Comparison of ENCODE assay signal across 9 cellular contexts in genomic region chr2:96148410-96149217, GRCh38. TPM values are rescaled to one million over a fixed set of nuclear protein-coding genes. Genes with fewer than 3 reads are reported as not detected.
DNase-seq lines count a peak whose midpoint lies in the region; ATAC-seq and TF ChIP-seq lines count a peak whose summit lies in the region.
"Had no signal": no experiment of that assay in that cellular context is flagged by ENCODE, and none has a peak within 500 bp of the region (broad histone marks: within the 10 kb centered on the region; RNA-seq: fewer than 3 reads in every experiment).

No MANE protein-coding gene starts in this region.

- peaks cover 11% of the 10 kb centered on the region for H3K36me3 Mint-ChIP-seq in activated CD4-positive, alpha-beta T cell treated with anti-CD3 and anti-CD28 coated beads, Interleukin-2, amount 10 ng/mL, durations not matched to agents 24 days and 14 days (ENCODE audit: low read depth)

- ATAC-seq in GM18505 (IDR thresholded peaks at IDR 0.05; ENCODE audit: unreplicated experiment) (peak; percentile 33), HG02981 (IDR thresholded peaks at IDR 0.05; ENCODE audit: unreplicated experiment) (peak; percentile 36), HG03025 (IDR thresholded peaks at IDR 0.05; ENCODE audit: low FRiP score, unreplicated experiment) (no peak)

- peaks cover 59% of the 10 kb centered on the region for H3K4me1 Mint-ChIP-seq in activated CD4-positive, alpha-beta T cell treated with anti-CD3 and anti-CD28 coated beads, Interleukin-2, amount 10 ng/mL, durations not matched to agents 24 days and 14 days

- H3K4me3 Mint-ChIP-seq in activated CD4-positive, alpha-beta T cell treated with anti-CD3 and anti-CD28 coated beads, Interleukin-2, amount 10 ng/mL, durations not matched to agents 24 days and 14 days = peak overlapping the region; percentile 98
- H3K4me3 Mint-ChIP-seq: neural crest cell had no signal

- DNase-seq in NCI-H2227 treated with DMSO at 0.1 percent for 48 hours (lab: John Stamatoyannopoulos, UW) (peak; percentile 75), coronary artery (ENCODE audit: low spot score) (peak; percentile 71), mesendoderm (peak; percentile 98)
- DNase-seq in activated CD4-positive, alpha-beta T cell treated with anti-CD3 and anti-CD28 coated beads, Interleukin-2, amount 10 ng/mL, durations not matched to agents 24 days and 14 days = peak; percentile 98
- peak; percentile 98 for DNase-seq in stimulated activated CD8-positive, alpha-beta memory T cell treated with anti-CD3 and anti-CD28 coated beads, Interleukin-4, amount 100 ng/mL, for 48 hours

- no peak overlapping the region for H2BK120ac ChIP-seq in mesendoderm (ENCODE audit: low read depth, low read length)

- TF ChIP-seq POLR2A in GM18505 (IDR thresholded peaks at IDR 0.05; ENCODE audit: borderline replicate concordance, extremely low read depth, insufficient read depth, insufficient read length) = no peak

- H3K27me3 ChIP-seq in mesendoderm (ENCODE audit: insufficient read depth, low read length, poor library complexity) = no peaks in the 10 kb centered on the region

- intact Hi-C loops in activated CD4-positive, alpha-beta T cell treated with anti-CD3 and anti-CD28 coated beads, Interleukin-2, amount 10 ng/mL, durations not matched to agents 24 days and 14 days (cut with micrococcal nuclease) = loop anchor here (5.0 kb wide), 2 partner anchors 174 to 379 kb away; no protein-coding TSS in a partner anchor

- no peaks in the 10 kb centered on the region for H3K9me3 Mint-ChIP-seq in activated CD4-positive, alpha-beta T cell treated with anti-CD3 and anti-CD28 coated beads, Interleukin-2, amount 10 ng/mL, durations not matched to agents 24 days and 14 days
- H3K9me3 Mint-ChIP-seq: neural crest cell had no signal

- H3K18ac ChIP-seq in mesendoderm (ENCODE audit: low read length) = no peak overlapping the region

- no peak overlapping the region for H2AK5ac ChIP-seq in mesendoderm (ENCODE audit: low read length)

- H3K23ac ChIP-seq in mesendoderm (ENCODE audit: low read length) = no peak overlapping the region

- no peak overlapping the region for H4K5ac ChIP-seq in mesendoderm (ENCODE audit: low read length)

- no peaks in the 10 kb centered on the region for H3K36me3 ChIP-seq in mesendoderm (ENCODE audit: control insufficient read depth, insufficient read depth, low read length)

- no peaks in the 10 kb centered on the region for H3K79me1 ChIP-seq in mesendoderm (ENCODE audit: low read length)

- TF ChIP-seq CTCF in coronary artery (IDR thresholded peaks at IDR 0.05) = no peak

- no peak overlapping the region for H3K27ac ChIP-seq in coronary artery
- no peak overlapping the region for H3K27ac ChIP-seq in mesendoderm (ENCODE audit: low read depth, low read length)

- no peaks in the 10 kb centered on the region for H3K27me3 Mint-ChIP-seq in activated CD4-positive, alpha-beta T cell treated with anti-CD3 and anti-CD28 coated beads, Interleukin-2, amount 10 ng/mL, durations not matched to agents 24 days and 14 days

- no peak overlapping the region for H4K8ac ChIP-seq in mesendoderm (ENCODE audit: low read depth, low read length)

- peak overlapping the region; percentile 78 for H3K56ac ChIP-seq in mesendoderm (ENCODE audit: low read length)

- H2BK15ac ChIP-seq in mesendoderm (replicated peaks; ENCODE audit: low read depth) = no peak overlapping the region

- H3K4ac ChIP-seq in mesendoderm (ENCODE audit: low read depth, low read length) = no peak overlapping the region

- no CpG with 5 or more reads among the region's 29 CpGs for WGBS in mesendoderm (ENCODE audit: extremely low coverage, insufficient coverage, low lambda C conversion rate)

- peaks cover 5% of the 10 kb centered on the region for H3K4me1 ChIP-seq in mesendoderm (ENCODE audit: control insufficient read depth, low read depth, low read length)

- peak overlapping the region; percentile 25 for H3K9ac ChIP-seq in mesendoderm (ENCODE audit: low read length)

- H3K27ac Mint-ChIP-seq in activated CD4-positive, alpha-beta T cell treated with anti-CD3 and anti-CD28 coated beads, Interleukin-2, amount 10 ng/mL, durations not matched to agents 24 days and 14 days = peak overlapping the region; percentile 95

- H3K4me3 ChIP-seq in coronary artery (no peak overlapping the region), mesendoderm (ENCODE audit: low read length) (no peak overlapping the region)

- H3K4me2 ChIP-seq in mesendoderm (ENCODE audit: low read length) = peak overlapping the region; percentile 17

- H3K79me2 ChIP-seq in mesendoderm (ENCODE audit: control insufficient read depth, insufficient read depth, low read length) = no peaks in the 10 kb centered on the region

- H2BK5ac ChIP-seq in mesendoderm (ENCODE audit: low read length) = no peak overlapping the region

RNA-seq across cellular contexts. Expression of gene DUSP2, which starts 3.4 kb away (rescaled TPM):
- 436 and 445 TPM in 2 replicates for total RNA-seq in activated CD4-positive, alpha-beta T cell treated with anti-CD3 and anti-CD28 coated beads, Interleukin-2, amount 10 ng/mL, durations not matched to agents 24 days and 14 days
- polyA plus RNA-seq in mesendoderm (2013, experiment 1 of 2) = 6.8 TPM
- polyA plus RNA-seq in mesendoderm (2013, experiment 2 of 2) = 6.7 TPM

RNA-seq across cellular contexts. Expression of gene ASTL, which starts 10.3 kb away (rescaled TPM):
- 2.4 and 3.4 TPM in 2 replicates for total RNA-seq in activated CD4-positive, alpha-beta T cell treated with anti-CD3 and anti-CD28 coated beads, Interleukin-2, amount 10 ng/mL, durations not matched to agents 24 days and 14 days
- 0.07 TPM for polyA plus RNA-seq in mesendoderm (2013, experiment 1 of 2)
- polyA plus RNA-seq in mesendoderm (2013, experiment 2 of 2) = not detected
- total RNA-seq: neural crest cell had no signal

RNA-seq across cellular contexts. Expression of gene ADRA2B, which starts 32.2 kb away (rescaled TPM):
- 0.21 TPM in 2 replicates for total RNA-seq in activated CD4-positive, alpha-beta T cell treated with anti-CD3 and anti-CD28 coated beads, Interleukin-2, amount 10 ng/mL, durations not matched to agents 24 days and 14 days
- polyA plus RNA-seq in mesendoderm (2013, experiment 1 of 2) = 0.51 TPM
- 0.59 TPM for polyA plus RNA-seq in mesendoderm (2013, experiment 2 of 2)
